In the genomic region with DNA sequence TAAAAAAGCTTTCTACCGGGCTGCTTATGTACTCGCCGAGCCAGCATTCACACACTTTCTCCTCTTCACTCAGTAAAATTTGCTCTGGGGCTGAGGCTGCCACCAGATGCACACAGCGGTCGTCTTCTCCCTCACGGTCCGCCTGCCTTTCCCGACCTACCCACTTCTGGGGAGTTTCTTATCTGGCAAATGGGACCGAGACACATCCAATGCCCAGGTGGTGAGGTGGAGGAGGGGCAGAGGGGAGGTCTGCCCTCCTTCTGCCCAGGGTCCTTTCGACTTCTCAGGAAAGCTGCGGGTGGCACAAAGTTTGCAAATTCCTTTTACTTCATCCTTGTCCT, we compare ENCODE assay signal across 1 cellular context.
TF ChIP-seq lines count a peak whose summit lies in the region.

No MANE protein-coding gene starts in this region.

TF ChIP-seq in GM23338, 12 proteins besides CTCF, POLR2A, EP300 and RAD21 (continued from another document):
- TF ChIP-seq REST (IDR thresholded peaks at IDR 0.05; ENCODE audit: unreplicated experiment), result no peak
- no peak for TF ChIP-seq EZH2phosphoT487 (IDR thresholded peaks at IDR 0.05; ENCODE audit: unreplicated experiment)
- no peak for TF ChIP-seq ETS1 (IDR thresholded peaks at IDR 0.05)
